In the genomic region with DNA sequence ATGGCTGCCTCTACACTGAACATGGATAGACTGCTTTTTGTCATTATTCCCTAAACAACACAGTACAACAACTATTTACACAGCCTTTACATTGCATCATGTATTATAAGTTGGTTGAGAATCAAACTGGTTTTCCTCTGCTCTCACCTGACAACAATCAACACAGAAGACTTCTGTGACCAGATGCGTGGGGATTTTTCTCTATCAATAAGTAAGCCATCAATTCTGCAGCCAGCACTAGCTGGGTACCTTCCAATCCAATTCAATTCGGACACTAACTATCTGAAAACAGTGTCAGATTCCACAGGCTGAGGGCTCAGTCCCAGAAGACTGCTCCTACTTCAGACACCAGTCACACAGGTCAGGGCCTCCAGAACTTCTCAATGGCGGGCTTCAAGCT, we compare ENCODE assay signal across 1 cellular context.
TF ChIP-seq lines count a peak whose summit lies in the region.

No MANE protein-coding gene starts in this region.

TF ChIP-seq in GM12878, 131 proteins besides CTCF, POLR2A, EP300 and RAD21:
- TF ChIP-seq ESRRA (IDR thresholded peaks at IDR 0.05; ENCODE audit: low read length) = no peak
- TF ChIP-seq BHLHE40 (IDR thresholded peaks at IDR 0.05; ENCODE audit: borderline replicate concordance in 1 of 2, low read depth in 2 of 2, low read length in 1 of 2) = no peak
- no peak for TF ChIP-seq MTA3 (IDR thresholded peaks at IDR 0.05; ENCODE audit: borderline replicate concordance, low read length)
- no peak for TF ChIP-seq SMAD5 (IDR thresholded peaks at IDR 0.05; ENCODE audit: low read depth)
- no peak for TF ChIP-seq EED (IDR thresholded peaks at IDR 0.05; ENCODE audit: low read depth)
- no peak for TF ChIP-seq ETV6 (conservative IDR thresholded peaks at IDR 0.05 in 1 of 2, IDR thresholded peaks at IDR 0.05 in 1 of 2; ENCODE audit: borderline replicate concordance in 1 of 2, low read depth in 1 of 2)
- no peak for TF ChIP-seq DPF2 (IDR thresholded peaks at IDR 0.05)
- no peak for TF ChIP-seq IRF3 (IDR thresholded peaks at IDR 0.05)
- TF ChIP-seq SUPT20H (IDR thresholded peaks at IDR 0.05; ENCODE audit: borderline replicate concordance, control insufficient read depth, low read depth, low read length) = no peak
- TF ChIP-seq CBX5 (IDR thresholded peaks at IDR 0.05; ENCODE audit: low read depth) = no peak
- TF ChIP-seq HDAC6 (IDR thresholded peaks at IDR 0.05; ENCODE audit: unreplicated experiment) = no peak
